ENCODE assay signal across 8 cellular contexts in the genomic region with DNA sequence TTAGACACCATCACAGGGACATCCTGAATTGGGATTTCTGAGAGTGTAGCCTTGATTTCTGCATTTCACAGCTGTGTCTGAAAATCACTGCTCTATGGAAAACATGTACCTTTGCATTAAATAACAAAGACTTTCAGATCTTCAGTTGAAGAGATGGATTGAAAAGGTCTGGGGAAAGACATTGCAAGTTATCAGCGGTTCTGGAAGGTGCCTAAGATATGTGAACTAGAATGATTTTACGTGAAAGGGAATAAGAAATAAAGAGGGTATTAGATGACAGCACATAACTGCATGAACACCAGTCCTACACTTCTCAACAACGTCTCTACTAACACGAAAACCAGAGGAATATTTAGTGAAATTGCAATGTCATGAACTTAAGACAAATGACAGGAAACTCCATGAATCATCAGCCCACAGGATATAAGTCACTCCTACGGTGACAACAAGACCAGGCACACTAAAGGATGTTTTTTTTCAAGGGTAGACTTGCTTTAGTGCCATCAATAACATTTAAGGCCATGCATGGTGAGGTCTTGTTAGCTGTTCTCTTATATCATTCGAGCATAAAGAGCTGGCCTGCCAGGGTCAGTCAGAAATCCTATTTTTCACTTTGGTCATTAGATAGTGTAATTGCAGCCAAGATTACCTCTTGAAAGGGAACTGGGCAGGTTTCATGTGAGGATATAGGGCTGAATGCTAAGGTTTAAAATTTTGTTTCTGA.
A peak's percentile ranks its signal among the peaks of the same experiment; 100 is the strongest.
DNase-seq lines count a peak whose midpoint lies in the region; ATAC-seq and TF ChIP-seq lines count a peak whose summit lies in the region.

No MANE protein-coding gene starts in this region.

- peak overlapping the region; percentile 24 for H3K27ac ChIP-seq in neutrophil
- no peak overlapping the region for H3K27ac ChIP-seq in suprapubic skin

- H3K4me1 ChIP-seq in neutrophil (ENCODE audit: control insufficient read depth in 1 of 2, insufficient read depth in 1 of 2, low read depth in 1 of 2, low read length in 1 of 2): no peaks in the 10 kb centered on the region
- H3K4me1 ChIP-seq in suprapubic skin: no peaks in the 10 kb centered on the region

- WGBS in suprapubic skin: 29% methylated on average over 6 of the region's 6 CpGs

- no peaks in the 10 kb centered on the region for H3K9me3 ChIP-seq in neutrophil
- no peaks in the 10 kb centered on the region for H3K9me3 ChIP-seq in suprapubic skin

- TF ChIP-seq EP300 in suprapubic skin (IDR thresholded peaks at IDR 0.05): no peak

- no peak overlapping the region for H3K4me3 ChIP-seq in neutrophil (ENCODE audit: low read depth in 1 of 2, low read length in 1 of 2)
- H3K4me3 ChIP-seq in suprapubic skin: no peak overlapping the region

- TF ChIP-seq POLR2A in suprapubic skin (IDR thresholded peaks at IDR 0.05): no peak

- H3K36me3 ChIP-seq in neutrophil: no peaks in the 10 kb centered on the region
- H3K36me3 ChIP-seq in suprapubic skin: no peaks in the 10 kb centered on the region

- peak; percentile 32 for DNase-seq in GM04503 (ENCODE audit: low read depth)
- DNase-seq in NOMO-1 (lab: John Stamatoyannopoulos, UW; ENCODE audit: unreplicated experiment in 2 of 2): peak; percentile 61 to 95
- peak; percentile 76 for DNase-seq in astrocyte of the hippocampus (ENCODE audit: low read depth, low spot score)
- DNase-seq in suprapubic skin (ENCODE audit: low spot score in 2 of 2): no peak
- no peak for DNase-seq in superior temporal gyrus (ENCODE audit: extremely low spot score)
- no peak for DNase-seq in NCI-H1694 (lab: John Stamatoyannopoulos, UW)

- TF ChIP-seq CTCF in neutrophil (IDR thresholded peaks at IDR 0.05): no peak
- TF ChIP-seq CTCF in suprapubic skin (IDR thresholded peaks at IDR 0.05): no peak

- H3K27me3 ChIP-seq in neutrophil: no peaks in the 10 kb centered on the region
- no peaks in the 10 kb centered on the region for H3K27me3 ChIP-seq in suprapubic skin

- ATAC-seq in HG02973 (IDR thresholded peaks at IDR 0.05; ENCODE audit: unreplicated experiment): no peak

Comparison
In these comparisons a context has a peak if more than half of its experiments do, and no peak if none do; other contexts are left out.
1. DNase-seq: peak in GM04503 (single experiment), NOMO-1 (2 of 2) and astrocyte of the hippocampus (single experiment); none in suprapubic skin (0 of 2), superior temporal gyrus (single experiment) and NCI-H1694 (single experiment).